9 cellular contexts compared by ENCODE assay signal in genomic region chr20:36861875-36862801, GRCh38. TPM values are rescaled to one million over a fixed set of nuclear protein-coding genes. Genes with fewer than 3 reads are reported as not detected.
A peak's percentile ranks its signal among the peaks of the same experiment; 100 is the strongest.
DNase-seq lines count a peak whose midpoint lies in the region; ATAC-seq and TF ChIP-seq lines count a peak whose summit lies in the region.
"Had no signal": no experiment of that assay in that cellular context is flagged by ENCODE, and none has a peak within 500 bp of the region (broad histone marks: within the 10 kb centered on the region; RNA-seq: fewer than 3 reads in every experiment).

No MANE protein-coding gene starts in this region.

- H3K27ac ChIP-seq in thoracic aorta, result peak overlapping the region; percentile 88

- H3K36me3 ChIP-seq in endocrine pancreas (ENCODE audit: control insufficient read depth, insufficient read depth, low read length) (no peaks in the 10 kb centered on the region), thoracic aorta (no peaks in the 10 kb centered on the region)

- peak; percentile 83 for DNase-seq in CD1c-positive myeloid dendritic cell (ENCODE audit: extremely low spot score)
- DNase-seq in HT1080 (ENCODE audit: low read depth), result peak; percentile 89
- peak; percentile 75 for DNase-seq in SK-N-DZ (ENCODE audit: low spot score)
- peak; percentile 93 for DNase-seq in medulla oblongata (ENCODE audit: extremely low spot score)
- peak; percentile 41 for DNase-seq in thoracic aorta (ENCODE audit: low spot score)
- DNase-seq in SIG-M5 treated with dmso at 0.1 percent for 504 hours (lab: John Stamatoyannopoulos, UW; ENCODE audit: unreplicated experiment), result no peak

- no peak for TF ChIP-seq CTCF in thoracic aorta (IDR thresholded peaks at IDR 0.05)

- peak overlapping the region; percentile 77 for H3K9ac ChIP-seq in endocrine pancreas (ENCODE audit: control insufficient read depth, insufficient read depth, low read length)

- H3K27me3 ChIP-seq in endocrine pancreas (ENCODE audit: control insufficient read depth, insufficient read depth, low read length), result no peaks in the 10 kb centered on the region
- H3K27me3 ChIP-seq in thoracic aorta (replicated peaks; ENCODE audit: insufficient read depth), result no peaks in the 10 kb centered on the region

- no peaks in the 10 kb centered on the region for H3K4me1 ChIP-seq in endocrine pancreas (ENCODE audit: control insufficient read depth, insufficient read depth, low read length)
- H3K4me1 ChIP-seq in thoracic aorta (ENCODE audit: control insufficient read depth in 1 of 2, low read depth in 2 of 2), result peaks cover 15 to 42% of the 10 kb centered on the region in 2 donors

- H3K4me3 ChIP-seq in endocrine pancreas (ENCODE audit: control insufficient read depth, insufficient read depth, low read length), result no peak overlapping the region
- peak overlapping the region; percentile 80 for H3K4me3 ChIP-seq in thoracic aorta

- ATAC-seq in thoracic aorta (ENCODE audit: insufficient number of reproducible peaks, low FRiP score, low read depth) (no peak), GM18858 (IDR thresholded peaks at IDR 0.05; ENCODE audit: unreplicated experiment) (no peak)

- H3K9me3 ChIP-seq in endocrine pancreas (ENCODE audit: control insufficient read depth, low read length) (no peaks in the 10 kb centered on the region), thoracic aorta (no peaks in the 10 kb centered on the region)

RNA-seq across cellular contexts. Expression of gene TLDC2, which starts 13.8 kb away (rescaled TPM):
- not detected in 2 replicates for total RNA-seq in HT1080 (2014; rRNA removed; shearing (Covaris generic))
- polyA plus RNA-seq in HT1080 (2015; cell fraction: cytosol; rRNA removed), result not detected in 2 replicates
- 0.26 TPM in 1 of 2 replicates, not detected in the other for polyA plus RNA-seq in HT1080 (2015; cell fraction: nucleus; rRNA removed)
- polyA plus RNA-seq in SK-N-DZ (2014; cell fraction: cytosol; rRNA removed), result 0.44 and 0.70 TPM in 2 replicates
- polyA plus RNA-seq in SK-N-DZ (2014; cell fraction: nucleus; rRNA removed), result 0.06 and 0.30 TPM in 2 replicates
- total RNA-seq in thoracic aorta, result 1 to 10 TPM in 1 of 2 donors, not detected in 1; 1.6 TPM
- total RNA-seq: T-helper 2 cell treated with Interferon-gamma antibody and Interleukin-4, amounts not matched to agents 100 ng/mL and 5 ng/mL, for 36 hours had no signal
